Comparison of ENCODE assay signal across 9 cellular contexts in the genomic region with DNA sequence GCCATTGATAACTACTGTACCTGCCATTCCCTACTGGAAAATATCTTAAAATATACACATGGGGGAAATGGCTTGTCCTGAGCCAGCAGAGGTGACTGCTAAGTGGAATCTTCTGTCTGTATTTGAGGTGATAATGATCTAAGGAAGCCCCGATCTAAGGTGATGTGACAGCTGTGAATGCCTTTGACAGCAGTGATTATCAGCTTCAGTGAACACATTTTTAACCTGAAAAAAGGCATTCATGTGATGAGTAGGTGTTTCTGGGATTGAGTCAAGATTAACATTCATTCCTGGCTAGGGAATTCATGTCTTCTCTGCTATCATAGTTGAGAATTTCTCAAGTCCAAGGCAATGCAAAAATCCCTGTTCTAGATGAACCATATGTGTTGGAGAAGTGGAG.
"Had no signal": no experiment of that assay in that cellular context is flagged by ENCODE, and none has a peak within 500 bp of the region (broad histone marks: within the 10 kb centered on the region; RNA-seq: fewer than 3 reads in every experiment).

No MANE protein-coding gene starts in this region.

- H3K9me3 ChIP-seq: esophagus squamous epithelium, left lung, tibial nerve had no signal

- ATAC-seq: left lung had no signal

- H3K27me3 ChIP-seq: esophagus squamous epithelium, left lung, tibial nerve had no signal

- H2AFZ ChIP-seq: parathyroid adenoma had no signal

- H3K4me1 ChIP-seq: parathyroid adenoma had no signal

- H3K9ac ChIP-seq: parathyroid adenoma had no signal

- H3K79me2 ChIP-seq: parathyroid adenoma had no signal

- H3K4me3 ChIP-seq: esophagus squamous epithelium, left lung, skin epidermis, tibial nerve had no signal

- DNase-seq: activated CD4-positive, alpha-beta T cell treated with anti-CD3 and anti-CD28 coated beads for 1 hour; activated CD8-positive, alpha-beta memory T cell treated with anti-CD3 and anti-CD28 coated beads for 24 hours; activated effector memory CD4-positive, alpha-beta T cell treated with Interleukin-2 at 50 U/mL for 16 hours; esophagus squamous epithelium; foreskin fibroblast; left lung had no signal

- H3K27ac ChIP-seq: esophagus squamous epithelium, left lung, parathyroid adenoma, skin epidermis, tibial nerve had no signal

- H3K36me3 ChIP-seq: esophagus squamous epithelium, left lung, tibial nerve had no signal
